ENCODE assay signal across 8 cellular contexts in genomic region chr6:722077-722524, GRCh38. TPM values are rescaled to one million over a fixed set of nuclear protein-coding genes. Genes with fewer than 3 reads are reported as not detected.
DNase-seq lines count a peak whose midpoint lies in the region; ATAC-seq and TF ChIP-seq lines count a peak whose summit lies in the region.

No MANE protein-coding gene starts in this region.

- H3K4me3 ChIP-seq in MM.1S (ENCODE audit: low read length): peak overlapping the region; percentile 47
- H3K4me3 ChIP-seq in cardiac muscle cell: no peak overlapping the region
- no peak overlapping the region for H3K4me3 ChIP-seq in prostate gland
- no peak overlapping the region for H3K4me3 ChIP-seq in vagina

- H3K9ac ChIP-seq in MM.1S (ENCODE audit: low read length): no peak overlapping the region

- no peaks in the 10 kb centered on the region for H3K9me3 ChIP-seq in MM.1S (replicated peaks; ENCODE audit: insufficient read depth, low read length)
- H3K9me3 ChIP-seq in cardiac muscle cell (ENCODE audit: low read depth): no peaks in the 10 kb centered on the region
- no peaks in the 10 kb centered on the region for H3K9me3 ChIP-seq in prostate gland
- H3K9me3 ChIP-seq in vagina: no peaks in the 10 kb centered on the region

- H3F3A ChIP-seq in MM.1S (ENCODE audit: insufficient read depth, low read length): peaks cover 11% of the 10 kb centered on the region

- TF ChIP-seq POLR2A in prostate gland (IDR thresholded peaks at IDR 0.05) (no peak), vagina (IDR thresholded peaks at IDR 0.05) (no peak)

- DNase-seq in MM.1S (peak; percentile 78), T-cell (peak; percentile 11 to 72 (median 58)), cardiac muscle cell (ENCODE audit: low read depth in 1 of 2, low spot score in 1 of 2) (peak; percentile 86 to 88), prostate gland (ENCODE audit: low spot score) (peak; percentile 67), vagina (ENCODE audit: extremely low spot score in 2 of 2) (no peak)
- peak; percentile 61 for DNase-seq in activated naive CD8-positive, alpha-beta T cell treated with anti-CD3 and anti-CD28 coated beads, Interleukin-2, amount 50 U/mL, for 16 hours (ENCODE audit: low read depth, low spot score)

- 25% methylated on average over 11 of the region's 11 CpGs for WGBS in prostate gland

- intact Hi-C loops in prostate gland (cut with DNase I) (no loop called here), vagina (cut with DNase I) (no loop called here)

- no peaks in the 10 kb centered on the region for H4K20me1 ChIP-seq in MM.1S (ENCODE audit: insufficient read depth, low read length)

- H3K4me2 ChIP-seq in MM.1S (ENCODE audit: low read depth, low read length): peak overlapping the region; percentile 87

- TF ChIP-seq CTCF in GM12872 (IDR thresholded peaks at IDR 0.05; ENCODE audit: insufficient read depth, low read depth, low read length) (peak; percentile 92), MM.1S (IDR thresholded peaks at IDR 0.05; ENCODE audit: low read length) (peak; percentile 92), cardiac muscle cell (IDR thresholded peaks at IDR 0.05; ENCODE audit: low read depth, low read length) (peak; percentile 96), prostate gland (IDR thresholded peaks at IDR 0.05) (peak; percentile 29 to 68 (median 65)), vagina (IDR thresholded peaks at IDR 0.05) (peak in 2 of 3 experiments; percentile 68 to 88)

- H3K4me3 Mint-ChIP-seq in T-cell: no peak overlapping the region

- H3K27ac ChIP-seq in MM.1S (ENCODE audit: low read length) (no peak overlapping the region), cardiac muscle cell (no peak overlapping the region), prostate gland (no peak overlapping the region), vagina (no peak overlapping the region)

- no peaks in the 10 kb centered on the region for H3K36me3 Mint-ChIP-seq in T-cell

- no peaks in the 10 kb centered on the region for H3K79me2 ChIP-seq in MM.1S (ENCODE audit: low read length)

- H3K27me3 Mint-ChIP-seq in T-cell: peaks cover 6 to 18% of the 10 kb centered on the region in 2 donors

- 0 out of 2 replicates have a peak, but pooled peaks cover 5% of the 10 kb centered on the region for H3K27me3 ChIP-seq in MM.1S (replicated peaks; ENCODE audit: insufficient read depth, low read length)
- H3K27me3 ChIP-seq in cardiac muscle cell: no peaks in the 10 kb centered on the region
- no peaks in the 10 kb centered on the region for H3K27me3 ChIP-seq in prostate gland (replicated peaks; ENCODE audit: insufficient read depth)
- H3K27me3 ChIP-seq in vagina: no peaks in the 10 kb centered on the region

- no peaks in the 10 kb centered on the region for H3K9me2 ChIP-seq in MM.1S (replicated peaks; ENCODE audit: insufficient read depth, low read length)

- H3K4me1 ChIP-seq in MM.1S (ENCODE audit: low read length) (peaks cover 13% of the 10 kb centered on the region), cardiac muscle cell (ENCODE audit: low read depth) (no peaks in the 10 kb centered on the region), prostate gland (replicated peaks) (no peaks in the 10 kb centered on the region), vagina (no peaks in the 10 kb centered on the region)

- no peaks in the 10 kb centered on the region for H3K36me3 ChIP-seq in MM.1S (replicated peaks; ENCODE audit: insufficient read depth, low read length)
- no peaks in the 10 kb centered on the region for H3K36me3 ChIP-seq in cardiac muscle cell
- H3K36me3 ChIP-seq in prostate gland: no peaks in the 10 kb centered on the region
- no peaks in the 10 kb centered on the region for H3K36me3 ChIP-seq in vagina

- CTCF ChIA-PET in T-cell (lab: Charles Lee): interaction anchor here (0.6 to 1.7 kb wide), 15 partner anchors 8 to 1406 kb away, joined by 3 to 11 read pairs (median 3); partner anchors contain the start of gene EXOC2 (in 1 of the 2)

- peak; percentile 69 to 84 (median 82) for ATAC-seq in T-cell (replicated peaks in 1 of 4)
- ATAC-seq in GM21447 (IDR thresholded peaks at IDR 0.05; ENCODE audit: unreplicated experiment): no peak

- peaks cover 0 to 8% (median 7%) of the 10 kb centered on the region in 3 donors for H3K4me1 Mint-ChIP-seq in T-cell

- H3K9me3 Mint-ChIP-seq in T-cell: no peaks in the 10 kb centered on the region

- H2AFZ ChIP-seq in MM.1S (ENCODE audit: low read length): 0 out of 2 replicates have a peak overlapping the region, but pooled peaks have one; percentile 4

- H3K27ac Mint-ChIP-seq in T-cell: no peak overlapping the region

- POLR2A ChIA-PET in T-cell (lab: Charles Lee): no interaction called here

RNA-seq across cellular contexts. Expression of gene EXOC2, which starts 29.2 kb away (rescaled TPM):
- total RNA-seq in T-cell (10 to 100 TPM; 30.7 to 40.6 (median 39.3) TPM), cardiac muscle cell (24.1 and 29.2 TPM in 2 replicates), prostate gland (10 to 100 TPM; 18.2 to 30.8 TPM), vagina (23.6 TPM)
- polyA plus RNA-seq in cardiac muscle cell: 28.9 and 30.5 TPM in 2 replicates

Comparison
In these comparisons a context has a peak if more than half of its experiments do, and no peak if none do; other contexts are left out.
1. DNase-seq: peak in MM.1S (single experiment), T-cell (34 of 34), activated naive CD8-positive, alpha-beta T cell treated with anti-CD3 and anti-CD28 coated beads, Interleukin-2, amount 50 U/mL, for 16 hours (single experiment), cardiac muscle cell (2 of 2) and prostate gland (single experiment); none in vagina (0 of 2).
2. Peak in every context shown above with its lines, with median percentiles within 50 percentile points of each other: CTCF ChIP-seq.